ENCODE assay signal across 26 cellular contexts in genomic region chr3:79906106-79906505, GRCh38.
"Had no signal": no experiment of that assay in that cellular context is flagged by ENCODE, and none has a peak within 500 bp of the region (broad histone marks: within the 10 kb centered on the region; RNA-seq: fewer than 3 reads in every experiment).

No MANE protein-coding gene starts in this region.

- H3K36me3 Mint-ChIP-seq: activated naive CD4-positive, alpha-beta T cell treated with anti-CD3 and anti-CD28 coated beads, Interleukin-2, amount 10 ng/mL, durations not matched to agents 7 days and 5 days; activated naive CD8-positive, alpha-beta T cell treated with anti-CD3 and anti-CD28 coated beads, Interleukin-2, amount 10 ng/mL, durations not matched to agents 7 days and 5 days had no signal

- H3K4me1 ChIP-seq: foreskin keratinocyte, heart right ventricle, left lung, lower lobe of right lung, suprapubic skin, tibial artery had no signal

- H3K27ac Mint-ChIP-seq: activated CD4-positive, alpha-beta memory T cell treated with anti-CD3 and anti-CD28 coated beads, Interleukin-2, amount 10 ng/mL, durations not matched to agents 7 days and 5 days; activated CD4-positive, alpha-beta T cell treated with anti-CD3 and anti-CD28 coated beads, Interleukin-2, amount 10 ng/mL, durations not matched to agents 7 days and 5 days; activated naive CD4-positive, alpha-beta T cell treated with anti-CD3 and anti-CD28 coated beads, Interleukin-2, amount 10 ng/mL, durations not matched to agents 7 days and 5 days; activated naive CD8-positive, alpha-beta T cell treated with anti-CD3 and anti-CD28 coated beads, Interleukin-2, amount 10 ng/mL, durations not matched to agents 7 days and 5 days; activated T-cell treated with anti-CD3 and anti-CD28 coated beads, Interleukin-2, amount 50 U/mL, for 24 hours; effector memory CD8-positive, alpha-beta T cell; T-helper 1 cell treated with Interleukin-12 subunit alpha and Interleukin-12 subunit beta and Interleukin-4 antibody, amounts not matched to agents 30 μg/mL and 1 μg/mL, for 36 hours had no signal

- ATAC-seq: effector memory CD8-positive, alpha-beta T cell; foreskin keratinocyte; heart right ventricle; left lung; lower lobe of right lung; mucosa of descending colon; right cardiac atrium had no signal

- H3K27me3 ChIP-seq: foreskin keratinocyte, heart right ventricle, left lung, suprapubic skin, tibial artery had no signal

- H3K9me3 ChIP-seq: heart right ventricle, left lung, lower lobe of right lung, mucosa of descending colon, suprapubic skin, tibial artery had no signal

- H3K36me3 ChIP-seq: heart right ventricle, left lung, lower lobe of right lung, suprapubic skin, tibial artery had no signal

- H3K9me3 Mint-ChIP-seq: activated CD4-positive, alpha-beta T cell treated with anti-CD3 and anti-CD28 coated beads, Interleukin-2, amount 10 ng/mL, durations not matched to agents 7 days and 5 days; activated naive CD4-positive, alpha-beta T cell treated with anti-CD3 and anti-CD28 coated beads, Interleukin-2, amount 10 ng/mL, durations not matched to agents 7 days and 5 days; nephron had no signal

- H3K4me3 ChIP-seq: coronary artery, heart right ventricle, left lung, lower lobe of right lung, mucosa of descending colon, suprapubic skin, tibial artery had no signal

- H3K27me3 Mint-ChIP-seq: activated CD4-positive, alpha-beta memory T cell treated with anti-CD3 and anti-CD28 coated beads, Interleukin-2, amount 10 ng/mL, durations not matched to agents 7 days and 5 days; activated CD4-positive, alpha-beta T cell treated with anti-CD3 and anti-CD28 coated beads, Interleukin-2, amount 10 ng/mL, durations not matched to agents 7 days and 5 days; activated naive CD4-positive, alpha-beta T cell treated with anti-CD3 and anti-CD28 coated beads, Interleukin-2, amount 10 ng/mL, durations not matched to agents 7 days and 5 days; activated naive CD8-positive, alpha-beta T cell treated with anti-CD3 and anti-CD28 coated beads, Interleukin-2, amount 10 ng/mL, durations not matched to agents 7 days and 5 days; activated T-cell treated with anti-CD3 and anti-CD28 coated beads, Interleukin-2, amount 50 U/mL, for 24 hours; effector memory CD8-positive, alpha-beta T cell had no signal

- H3K4me3 Mint-ChIP-seq: activated CD4-positive, alpha-beta memory T cell treated with anti-CD3 and anti-CD28 coated beads, Interleukin-2, amount 10 ng/mL, durations not matched to agents 7 days and 5 days; activated CD4-positive, alpha-beta T cell treated with anti-CD3 and anti-CD28 coated beads, Interleukin-2, amount 10 ng/mL, durations not matched to agents 7 days and 5 days; activated naive CD4-positive, alpha-beta T cell treated with anti-CD3 and anti-CD28 coated beads, Interleukin-2, amount 10 ng/mL, durations not matched to agents 7 days and 5 days; activated naive CD8-positive, alpha-beta T cell treated with anti-CD3 and anti-CD28 coated beads, Interleukin-2, amount 10 ng/mL, durations not matched to agents 7 days and 5 days; activated T-cell treated with anti-CD3 and anti-CD28 coated beads, Interleukin-2, amount 50 U/mL, for 24 hours; effector memory CD8-positive, alpha-beta T cell; nephron; T-helper 1 cell treated with Interleukin-12 subunit alpha and Interleukin-12 subunit beta and Interleukin-4 antibody, amounts not matched to agents 30 μg/mL and 1 μg/mL, for 36 hours had no signal

- H3K4me1 Mint-ChIP-seq: activated CD4-positive, alpha-beta memory T cell treated with anti-CD3 and anti-CD28 coated beads, Interleukin-2, amount 10 ng/mL, durations not matched to agents 7 days and 5 days; activated CD4-positive, alpha-beta T cell treated with anti-CD3 and anti-CD28 coated beads, Interleukin-2, amount 10 ng/mL, durations not matched to agents 7 days and 5 days; activated naive CD4-positive, alpha-beta T cell treated with anti-CD3 and anti-CD28 coated beads, Interleukin-2, amount 10 ng/mL, durations not matched to agents 7 days and 5 days; activated naive CD8-positive, alpha-beta T cell treated with anti-CD3 and anti-CD28 coated beads, Interleukin-2, amount 10 ng/mL, durations not matched to agents 7 days and 5 days; nephron had no signal

- DNase-seq: activated CD4-positive, alpha-beta memory T cell treated with anti-CD3 and anti-CD28 coated beads, Interleukin-2, amount 10 ng/mL, durations not matched to agents 7 days and 5 days; activated CD4-positive, alpha-beta T cell treated with anti-CD3 and anti-CD28 coated beads for 1 hour; activated CD4-positive, alpha-beta T cell treated with anti-CD3 and anti-CD28 coated beads, Interleukin-2, amount 10 ng/mL, durations not matched to agents 7 days and 5 days; activated CD8-positive, alpha-beta memory T cell treated with anti-CD3 and anti-CD28 coated beads, Interleukin-2, amount 50 U/mL, for 48 hours; activated gamma-delta T cell; activated naive CD4-positive, alpha-beta T cell treated with anti-CD3 and anti-CD28 coated beads, Interleukin-2, amount 10 ng/mL, durations not matched to agents 7 days and 5 days; activated naive CD8-positive, alpha-beta T cell treated with anti-CD3 and anti-CD28 coated beads, Interleukin-2, amount 10 ng/mL, durations not matched to agents 7 days and 5 days; activated T-cell treated with anti-CD3 and anti-CD28 coated beads, Interleukin-2, amount 50 U/mL, for 24 hours; amniotic stem cell; effector memory CD8-positive, alpha-beta T cell; heart right ventricle; left lung; lower lobe of right lung; mucosa of descending colon; posterior cingulate gyrus; right cardiac atrium; stimulated activated CD4-positive, alpha-beta T cell treated with anti-CD3 and anti-CD28 coated beads, Interleukin-15, amount 100 ng/mL, for 24 hours; stimulated activated CD4-positive, alpha-beta T cell treated with anti-CD3 and anti-CD28 coated beads, Interleukin-2, amount 100 ng/mL, for 24 hours; stimulated activated naive CD4-positive, alpha-beta T cell; T-helper 9 cell; tibial artery had no signal
